ENCODE assay signal across 15 cellular contexts in the genomic region with DNA sequence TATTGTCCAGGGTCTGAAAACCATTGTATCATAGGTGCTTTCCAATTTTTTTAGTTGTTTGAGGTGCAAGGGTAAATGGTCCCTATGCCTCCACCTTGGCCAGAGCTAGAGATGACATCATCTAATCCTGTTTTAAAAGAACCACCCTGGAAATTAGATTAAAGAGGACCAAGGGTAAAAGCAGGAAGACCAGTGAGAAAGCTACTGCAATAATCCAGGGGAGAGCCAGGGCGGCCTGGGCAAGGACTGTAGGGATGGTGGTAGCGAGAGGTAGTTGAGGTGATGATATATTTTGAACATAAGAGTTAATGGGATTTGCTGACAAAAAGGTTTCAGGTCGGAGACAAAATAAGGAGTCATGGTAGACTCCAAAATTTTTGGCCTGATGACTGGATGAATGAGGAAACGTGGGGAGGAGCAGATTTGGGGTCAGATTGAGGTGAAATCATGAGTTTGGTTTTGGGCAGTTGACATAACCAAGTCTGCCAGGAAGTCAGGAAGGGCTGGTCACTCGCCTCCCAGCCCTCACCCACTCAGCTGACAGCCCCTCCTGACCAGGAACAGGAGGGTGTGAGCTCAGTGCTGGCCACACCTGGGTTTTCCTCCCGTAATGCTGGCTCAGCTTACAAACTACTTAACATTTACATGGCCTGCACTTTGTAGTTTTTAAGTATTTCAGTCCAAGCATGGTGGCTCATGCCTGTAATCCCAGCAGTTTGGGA. TPM values are rescaled to one million over a fixed set of nuclear protein-coding genes. Genes with fewer than 3 reads are reported as not detected.
"Had no signal": no experiment of that assay in that cellular context is flagged by ENCODE, and none has a peak within 500 bp of the region (broad histone marks: within the 10 kb centered on the region; RNA-seq: fewer than 3 reads in every experiment).

No MANE protein-coding gene starts in this region.

- H3K4me3 ChIP-seq: gastrocnemius medialis, hepatocyte, lung, pancreas had no signal

- H3K36me3 ChIP-seq: gastrocnemius medialis, pancreas had no signal

- H3K79me2 ChIP-seq: hepatocyte had no signal

- H3K9me3 Mint-ChIP-seq: T-cell had no signal

- H3K4me1 Mint-ChIP-seq: T-cell had no signal

- H2AFZ ChIP-seq: hepatocyte had no signal

- DNase-seq: activated CD4-positive, alpha-beta T cell treated with anti-CD3 and anti-CD28 coated beads for 48 hours; activated CD8-positive, alpha-beta memory T cell treated with anti-CD3 and anti-CD28 coated beads, Interleukin-2, amount 50 U/mL, for 48 hours; activated CD8-positive, alpha-beta T cell treated with anti-CD3 and anti-CD28 coated beads, Interleukin-2, amount 10 ng/mL, durations not matched to agents 7 days and 5 days; gastrocnemius medialis; kidney glomerular epithelial cell; pancreas; stimulated activated CD4-positive, alpha-beta T cell treated with anti-CD3 and anti-CD28 coated beads, Interleukin-15, amount 100 ng/mL, for 24 hours; T-cell; T1000 had no signal

- H3K27me3 ChIP-seq: gastrocnemius medialis, pancreas had no signal

- H3K9me3 ChIP-seq: gastrocnemius medialis, pancreas had no signal

- H3K27ac ChIP-seq: gastrocnemius medialis, hepatocyte, pancreas had no signal

- H3K27ac Mint-ChIP-seq: activated CD8-positive, alpha-beta T cell treated with anti-CD3 and anti-CD28 coated beads, Interleukin-2, amount 10 ng/mL, durations not matched to agents 7 days and 5 days; T-cell had no signal

- H3K4me1 ChIP-seq: gastrocnemius medialis had no signal

- H3K36me3 Mint-ChIP-seq: T-cell had no signal

- H3K4me2 ChIP-seq: hepatocyte had no signal

- H3K4me3 Mint-ChIP-seq: activated CD8-positive, alpha-beta T cell treated with anti-CD3 and anti-CD28 coated beads, Interleukin-2, amount 10 ng/mL, durations not matched to agents 7 days and 5 days; T-cell had no signal

RNA-seq across cellular contexts. Expression of gene SMIM35, which starts 42.9 kb away (rescaled TPM):
- total RNA-seq: astrocyte, fibroblast of lung, gastrocnemius medialis, pancreas, renal cortical epithelial cell, skeletal muscle tissue had no signal

RNA-seq across cellular contexts. Expression of gene SCN2B, which starts 46.8 kb away (rescaled TPM):
- total RNA-seq: activated CD8-positive, alpha-beta T cell treated with anti-CD3 and anti-CD28 coated beads, Interleukin-2, amount 10 ng/mL, durations not matched to agents 7 days and 5 days had no signal

RNA-seq across cellular contexts. Expression of gene TMPRSS4, which starts 52.8 kb away (rescaled TPM):
- total RNA-seq: astrocyte, fibroblast of lung, skeletal muscle tissue had no signal
